Comparison of ENCODE assay signal across 11 cellular contexts in genomic region chr11:63944987-63945386, GRCh38. TPM values are rescaled to one million over a fixed set of nuclear protein-coding genes. Genes with fewer than 3 reads are reported as not detected.
DNase-seq lines count a peak whose midpoint lies in the region; ATAC-seq and TF ChIP-seq lines count a peak whose summit lies in the region.
"Had no signal": no experiment of that assay in that cellular context is flagged by ENCODE, and none has a peak within 500 bp of the region (broad histone marks: within the 10 kb centered on the region; RNA-seq: fewer than 3 reads in every experiment).

No MANE protein-coding gene starts in this region.

- WGBS in adrenal gland, 4 donors: 23 to 36% (median 29%) methylated on average over 7 to 8 of the region's 8 CpGs

- peaks cover 8% of the 10 kb centered on the region for H3K36me3 Mint-ChIP-seq in stimulated activated memory B cell treated with anti-CD40 and anti-IgM and Interleukin-4, amounts not matched to agents 10 μg/mL and 1 μg/mL and 100 μg/mL, for 72 hours

- peak; percentile 58 for DNase-seq in BE2C
- peak; percentile 72 to 95 (median 93) for DNase-seq in adrenal gland
- peak; percentile 71 for DNase-seq in left ventricle myocardium superior
- DNase-seq in HuH-7 (ENCODE audit: low spot score): no peak
- no peak for DNase-seq in KBM-7
- DNase-seq: activated CD4-positive, alpha-beta T cell treated with anti-CD3 and anti-CD28 coated beads for 48 hours; activated naive CD8-positive, alpha-beta T cell treated with anti-CD3 and anti-CD28 coated beads, Interleukin-2, amount 10 ng/mL, durations not matched to agents 7 days and 5 days had no signal

- H3K9me3 Mint-ChIP-seq in stimulated activated memory B cell treated with anti-CD40 and anti-IgM and Interleukin-4, amounts not matched to agents 10 μg/mL and 1 μg/mL and 100 μg/mL, for 72 hours: no peaks in the 10 kb centered on the region
- H3K9me3 Mint-ChIP-seq: activated naive CD8-positive, alpha-beta T cell treated with anti-CD3 and anti-CD28 coated beads, Interleukin-2, amount 10 ng/mL, durations not matched to agents 7 days and 5 days; CD14-positive monocyte had no signal

- in situ Hi-C loops in KBM-7 (cut with MboI; ENCODE audit: low pct_unique_long_range_greater_than_20kb, low sequenced_read_pairs): no loop called here

- intact Hi-C loops in adrenal gland (cut with DNase I) (loop anchor here (2.0 to 10.0 kb wide), 2 partner anchors 108 to 180 kb away; partner anchors contain the start of gene ZFTA (in 1 of the 2)), left ventricle myocardium superior (cut with micrococcal nuclease) (no loop called here)

- H3K9ac ChIP-seq in rectal smooth muscle tissue (ENCODE audit: low read length): no peak overlapping the region

- H3K27ac ChIP-seq in adrenal gland (peak overlapping the region; percentile 28 to 79 (median 74)), rectal smooth muscle tissue (ENCODE audit: low read depth, low read length) (peak overlapping the region; percentile 83)

- peak in 1 of 2 donors; percentile 80 for TF ChIP-seq POLR2A in adrenal gland (IDR thresholded peaks at IDR 0.05)

- H3K4me1 ChIP-seq in BE2C (peaks cover 12% of the 10 kb centered on the region), adrenal gland (replicated peaks in 1 of 2) (peaks cover 15 to 29% of the 10 kb centered on the region in 2 donors), rectal smooth muscle tissue (ENCODE audit: control insufficient read depth, insufficient read depth, low read length) (peaks cover 14% of the 10 kb centered on the region)

- ATAC-seq in left ventricle myocardium superior (peak; percentile 81), HG03159 (IDR thresholded peaks at IDR 0.05; ENCODE audit: unreplicated experiment) (no peak)
- no peak for ATAC-seq in stimulated activated memory B cell treated with anti-CD40 and anti-IgM and Interleukin-4, amounts not matched to agents 10 μg/mL and 1 μg/mL and 100 μg/mL, for 72 hours

- no peaks in the 10 kb centered on the region for H3K9me3 ChIP-seq in BE2C
- H3K9me3 ChIP-seq in adrenal gland (replicated peaks in 1 of 3): no peaks in the 10 kb centered on the region

- H3K4me1 Mint-ChIP-seq in stimulated activated memory B cell treated with anti-CD40 and anti-IgM and Interleukin-4, amounts not matched to agents 10 μg/mL and 1 μg/mL and 100 μg/mL, for 72 hours: peaks cover 34% of the 10 kb centered on the region

- H3K27me3 ChIP-seq in BE2C (no peaks in the 10 kb centered on the region), adrenal gland (no peaks in the 10 kb centered on the region), rectal smooth muscle tissue (ENCODE audit: control insufficient read depth, insufficient read depth, low read length) (no peaks in the 10 kb centered on the region)

- no peak overlapping the region for H3K27ac Mint-ChIP-seq in stimulated activated memory B cell treated with anti-CD40 and anti-IgM and Interleukin-4, amounts not matched to agents 10 μg/mL and 1 μg/mL and 100 μg/mL, for 72 hours
- H3K27ac Mint-ChIP-seq: activated naive CD8-positive, alpha-beta T cell treated with anti-CD3 and anti-CD28 coated beads, Interleukin-2, amount 10 ng/mL, durations not matched to agents 7 days and 5 days had no signal

- no peaks in the 10 kb centered on the region for H3K27me3 Mint-ChIP-seq in stimulated activated memory B cell treated with anti-CD40 and anti-IgM and Interleukin-4, amounts not matched to agents 10 μg/mL and 1 μg/mL and 100 μg/mL, for 72 hours
- H3K27me3 Mint-ChIP-seq: activated naive CD8-positive, alpha-beta T cell treated with anti-CD3 and anti-CD28 coated beads, Interleukin-2, amount 10 ng/mL, durations not matched to agents 7 days and 5 days had no signal

- TF ChIP-seq CTCF in BE2C (IDR thresholded peaks at IDR 0.05; ENCODE audit: low read depth, low read length) (no peak), adrenal gland (IDR thresholded peaks at IDR 0.05) (no peak)

- peaks cover 19% of the 10 kb centered on the region for H3K36me3 ChIP-seq in BE2C
- peaks cover 0 to 24% of the 10 kb centered on the region in 2 donors for H3K36me3 ChIP-seq in adrenal gland (replicated peaks in 1 of 2)
- peaks cover 7% of the 10 kb centered on the region for H3K36me3 ChIP-seq in rectal smooth muscle tissue (ENCODE audit: control insufficient read depth, insufficient read depth, low read length)

- H3K4me3 Mint-ChIP-seq in stimulated activated memory B cell treated with anti-CD40 and anti-IgM and Interleukin-4, amounts not matched to agents 10 μg/mL and 1 μg/mL and 100 μg/mL, for 72 hours: no peak overlapping the region
- H3K4me3 Mint-ChIP-seq: activated naive CD8-positive, alpha-beta T cell treated with anti-CD3 and anti-CD28 coated beads, Interleukin-2, amount 10 ng/mL, durations not matched to agents 7 days and 5 days; CD14-positive monocyte had no signal

- no peak overlapping the region for H3K4me3 ChIP-seq in BE2C (ENCODE audit: low read depth, low read length)
- no peak overlapping the region for H3K4me3 ChIP-seq in adrenal gland
- peak overlapping the region; percentile 30 for H3K4me3 ChIP-seq in rectal smooth muscle tissue (ENCODE audit: low read length)

RNA-seq across cellular contexts. Expression of gene NAA40, which starts 6.2 kb away (rescaled TPM):
- polyA plus RNA-seq in BE2C (2012; ENCODE audit: insufficient read depth, insufficient read length, low read depth): 17.7 TPM
- 10 to 100 TPM; 11.6 to 61.3 (median 20.0) TPM for total RNA-seq in adrenal gland
- polyA plus RNA-seq in adrenal gland: 10 to 100 TPM; 13.0 to 37.0 (median 29.7) TPM
- total RNA-seq in left ventricle myocardium superior: 26.5 TPM

RNA-seq across cellular contexts. Expression of gene RCOR2, which starts 28.0 kb away (rescaled TPM):
- polyA plus RNA-seq in BE2C (2012; ENCODE audit: insufficient read depth, insufficient read length, low read depth): 50.2 TPM
- 1 to 10 TPM in 5 of 8 donors, under 1 TPM in 1, not detected in 2; 0.52 to 1.8 (median 1.2) TPM for total RNA-seq in adrenal gland
- 1 to 10 TPM in 1 of 3 donors, under 1 TPM in 2; 0.33 to 4.5 (median 0.64) TPM for polyA plus RNA-seq in adrenal gland
- 14.5 TPM for total RNA-seq in left ventricle myocardium superior
- polyA plus RNA-seq: CD14-positive monocyte had no signal

RNA-seq across cellular contexts. Expression of gene COX8A, which starts 29.4 kb away (rescaled TPM):
- 1,092 TPM for polyA plus RNA-seq in BE2C (2012; ENCODE audit: insufficient read depth, insufficient read length, low read depth)
- 100 to 1,000 TPM; 390 to 690 (median 426) TPM for total RNA-seq in adrenal gland
- 100 to 1,000 TPM; 279 to 810 (median 358) TPM for polyA plus RNA-seq in adrenal gland
- 1,107 TPM for total RNA-seq in left ventricle myocardium superior

RNA-seq across cellular contexts. Expression of gene OTUB1, which starts 41.3 kb away (rescaled TPM):
- 208 TPM for polyA plus RNA-seq in BE2C (2012; ENCODE audit: insufficient read depth, insufficient read length, low read depth)
- total RNA-seq in adrenal gland (10 to 100 TPM; 41.4 to 93.7 (median 67.7) TPM), left ventricle myocardium superior (54.4 TPM)
- 10 to 100 TPM; 59.7 to 70.6 (median 60.5) TPM for polyA plus RNA-seq in adrenal gland

Comparison
In these comparisons a context has a peak if more than half of its experiments do, and no peak if none do; other contexts are left out.
1. DNase-seq: peak in BE2C (single experiment), adrenal gland (7 of 7) and left ventricle myocardium superior (single experiment); none in HuH-7 (single experiment) and KBM-7 (single experiment).